ENCODE assay signal across 15 cellular contexts in the genomic region with DNA sequence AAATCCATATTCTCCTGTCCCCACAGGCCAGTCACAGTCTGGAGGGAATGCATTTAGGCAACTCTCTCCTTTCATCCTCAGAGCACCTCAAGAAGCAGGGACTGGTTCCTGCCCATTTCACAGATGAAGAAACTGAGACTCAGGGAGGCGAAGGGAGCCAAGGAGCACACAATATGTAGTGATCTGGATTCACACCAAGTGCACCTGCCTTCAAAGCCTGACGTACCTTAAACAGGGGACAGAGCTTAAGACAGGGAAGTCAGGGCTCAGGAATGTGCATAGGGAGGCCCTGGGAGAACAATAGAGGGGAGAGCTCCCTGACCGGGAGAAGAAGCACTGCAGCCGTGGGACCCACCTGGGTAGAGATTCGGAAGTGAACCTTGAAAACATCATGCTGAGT.
A peak's percentile ranks its signal among the peaks of the same experiment; 100 is the strongest.
DNase-seq lines count a peak whose midpoint lies in the region; ATAC-seq, FAIRE-seq and TF ChIP-seq lines count a peak whose summit lies in the region.
"Had no signal": no experiment of that assay in that cellular context is flagged by ENCODE, and none has a peak within 500 bp of the region (broad histone marks: within the 10 kb centered on the region; RNA-seq: fewer than 3 reads in every experiment).

No MANE protein-coding gene starts in this region.

- H3K27ac Mint-ChIP-seq in WTC11 = no peak overlapping the region
- H3K27ac Mint-ChIP-seq: CD4-positive, CD25-positive, alpha-beta regulatory T cell had no signal

- no peaks in the 10 kb centered on the region for H3K27me3 Mint-ChIP-seq in WTC11 (ENCODE audit: low read depth)

- ATAC-seq in HepG2 (no peak), right lobe of liver (no peak), WTC11 (peak; percentile 93), GM21825 (IDR thresholded peaks at IDR 0.05; ENCODE audit: unreplicated experiment) (no peak)

- no peak for FAIRE-seq in HepG2 (lab: Jason Lieb, UNC)
- FAIRE-seq: GM19239, H54, HTR-8/SVneo had no signal

- H3K9ac ChIP-seq in HepG2 (ENCODE audit: insufficient read depth, low read depth, low read length) = no peak overlapping the region
- H3K9ac ChIP-seq: BLaER1 treated with 17β-estradiol and CSF1 and Interleukin-3, amounts not matched to agents 10 nM and 100 nM had no signal

- intact Hi-C loops in HepG2 (cut with micrococcal nuclease; ENCODE audit: unreplicated experiment) (no loop called here), right lobe of liver (cut with DNase I) (no loop called here)

- 20% methylated on average over 5 of the region's 5 CpGs for WGBS in HepG2 (ENCODE audit: low lambda C conversion rate)
- WGBS in right lobe of liver (ENCODE audit: insufficient coverage, low coverage, low lambda C conversion rate, missing lambda C conversion rate) = 67% methylated on average over 5 of the region's 5 CpGs

- no peak overlapping the region for H3K4me3 Mint-ChIP-seq in WTC11
- H3K4me3 Mint-ChIP-seq: CD4-positive, CD25-positive, alpha-beta regulatory T cell had no signal

- TF ChIP-seq CTCF in HepG2 (CRISPR knock-in tag; IDR thresholded peaks at IDR 0.05) (no peak), right lobe of liver (IDR thresholded peaks at IDR 0.05) (no peak), WTC11 (IDR thresholded peaks at IDR 0.05) (no peak)

- no peak for TF ChIP-seq RAD21 in HepG2 (CRISPR knock-in tag; IDR thresholded peaks at IDR 0.05)

- no peaks in the 10 kb centered on the region for H3K36me3 Mint-ChIP-seq in WTC11
- H3K36me3 Mint-ChIP-seq: CD4-positive, CD25-positive, alpha-beta regulatory T cell had no signal

- CTCF ChIA-PET in HepG2 (lab: Yijun Ruan, JAX; ENCODE audit: low intra/inter-chr PET ratio, low total read pairs) (no interaction called here), WTC11 (lab: Charles Lee) (interaction anchor here (0.6 to 1.4 kb wide), 4 partner anchors 17 to 1010 kb away, joined by 3 to 6 read pairs (median 4); no protein-coding TSS in a partner anchor)

- TF ChIP-seq EP300 in HepG2 (IDR thresholded peaks at IDR 0.05; ENCODE audit: low read depth in 2 of 2, low read length in 2 of 2) = no peak
- no peak for TF ChIP-seq EP300 in HepG2 (CRISPR knock-in tag; IDR thresholded peaks at IDR 0.05; ENCODE audit: borderline replicate concordance)

- H4K20me1 ChIP-seq in HepG2 (ENCODE audit: insufficient read depth, low read length) = no peaks in the 10 kb centered on the region
- H4K20me1 ChIP-seq: BLaER1 treated with 17β-estradiol and CSF1 and Interleukin-3, amounts not matched to agents 10 nM and 100 nM had no signal

- no peaks in the 10 kb centered on the region for H3K79me2 ChIP-seq in HepG2 (ENCODE audit: insufficient read depth, low read length)

- TF ChIP-seq POLR2A in HepG2 (IDR thresholded peaks at IDR 0.05; ENCODE audit: insufficient read depth in 1 of 2, low read depth in 2 of 2, low read length in 2 of 2) (no peak), right lobe of liver (IDR thresholded peaks at IDR 0.05) (no peak)

- POLR2A ChIA-PET in HepG2 (lab: Yijun Ruan, JAX) (no interaction called here), WTC11 (lab: Charles Lee) (no interaction called here)

- no peak overlapping the region for H3K4me2 ChIP-seq in HepG2 (ENCODE audit: low read depth, low read length)
- H3K4me2 ChIP-seq: BLaER1 treated with 17β-estradiol and CSF1 and Interleukin-3, amounts not matched to agents 10 nM and 100 nM had no signal

- H3K4me1 Mint-ChIP-seq in WTC11 = peaks cover 8% of the 10 kb centered on the region
- H3K4me1 Mint-ChIP-seq: CD4-positive, CD25-positive, alpha-beta regulatory T cell had no signal

- H3K36me3 ChIP-seq in HepG2 (replicated peaks in 1 of 2; ENCODE audit: control insufficient read depth in 1 of 2, insufficient read depth in 2 of 2, low read length in 2 of 2) (no peaks in the 10 kb centered on the region), right lobe of liver (no peaks in the 10 kb centered on the region)
- H3K36me3 ChIP-seq: BLaER1 treated with 17β-estradiol and CSF1 and Interleukin-3, amounts not matched to agents 10 nM and 100 nM had no signal

- in situ Hi-C loops in HepG2 (cut with HindIII; ENCODE audit: extremely low pct_ligation_motif_present, low pct_unique_long_range_greater_than_20kb) = no loop called here

- no peak overlapping the region for H2AFZ ChIP-seq in HepG2 (ENCODE audit: low read length)

- H3K4me1 ChIP-seq in HepG2 (ENCODE audit: insufficient read depth, low read length) (no peaks in the 10 kb centered on the region), right lobe of liver (no peaks in the 10 kb centered on the region)
- H3K4me1 ChIP-seq: BLaER1 treated with 17β-estradiol and CSF1 and Interleukin-3, amounts not matched to agents 10 nM and 100 nM had no signal

- H3K9me3 ChIP-seq in HepG2 (ENCODE audit: low read length) = no peaks in the 10 kb centered on the region
- no peaks in the 10 kb centered on the region for H3K9me3 ChIP-seq in right lobe of liver
- H3K9me3 ChIP-seq: BLaER1 treated with 17β-estradiol and CSF1 and Interleukin-3, amounts not matched to agents 10 nM and 100 nM had no signal

- no peak overlapping the region for H3K4me3 ChIP-seq in HepG2 (replicated peaks in 1 of 3; ENCODE audit: insufficient read depth in 1 of 3, low read depth in 2 of 3, low read length in 3 of 3)
- H3K4me3 ChIP-seq in right lobe of liver = no peak overlapping the region
- H3K4me3 ChIP-seq: BLaER1 treated with 17β-estradiol and CSF1 and Interleukin-3, amounts not matched to agents 10 nM and 100 nM had no signal

- DNase-seq in HepG2 (ENCODE audit: low spot score) (no peak), right lobe of liver (no peak), WTC11 (ENCODE audit: low spot score) (peak; percentile 36), iPS DF 19.7 (ENCODE audit: low read depth, low spot score) (peak; percentile 33), globus pallidus (ENCODE audit: low spot score) (no peak), 8988T (no peak)
- DNase-seq: ACHN; CD4-positive, CD25-positive, alpha-beta regulatory T cell; DMS53; GF-D8 had no signal

- H3K9me3 Mint-ChIP-seq in WTC11 = peaks cover 5% of the 10 kb centered on the region
- H3K9me3 Mint-ChIP-seq: CD4-positive, CD25-positive, alpha-beta regulatory T cell had no signal

- H3K27me3 ChIP-seq in HepG2 (ENCODE audit: control insufficient read depth in 1 of 2, insufficient read depth in 2 of 2, low read length in 2 of 2) (peaks cover 1 to 13% of the 10 kb centered on the region in 2 experiments; a peak in 2 of 5 replicates), right lobe of liver (no peaks in the 10 kb centered on the region)
- H3K27me3 ChIP-seq: BLaER1 treated with 17β-estradiol and CSF1 and Interleukin-3, amounts not matched to agents 10 nM and 100 nM had no signal

- BruUV-seq in HepG2 (replicated peaks; lab: Mats Ljungman, UMichigan) = no TSS peak

- H3K27ac ChIP-seq in HepG2 (ENCODE audit: extremely low read length, insufficient read depth, low read length) (no peak overlapping the region), right lobe of liver (no peak overlapping the region)
- H3K27ac ChIP-seq: BLaER1 treated with 17β-estradiol and CSF1 and Interleukin-3, amounts not matched to agents 10 nM and 100 nM had no signal

TF ChIP-seq in HepG2, 621 proteins besides CTCF, POLR2A, EP300 and RAD21:
- no peak for TF ChIP-seq ZMAT3 (CRISPR knock-in tag; conservative IDR thresholded peaks at IDR 0.05)
- TF ChIP-seq, protein P1, sequence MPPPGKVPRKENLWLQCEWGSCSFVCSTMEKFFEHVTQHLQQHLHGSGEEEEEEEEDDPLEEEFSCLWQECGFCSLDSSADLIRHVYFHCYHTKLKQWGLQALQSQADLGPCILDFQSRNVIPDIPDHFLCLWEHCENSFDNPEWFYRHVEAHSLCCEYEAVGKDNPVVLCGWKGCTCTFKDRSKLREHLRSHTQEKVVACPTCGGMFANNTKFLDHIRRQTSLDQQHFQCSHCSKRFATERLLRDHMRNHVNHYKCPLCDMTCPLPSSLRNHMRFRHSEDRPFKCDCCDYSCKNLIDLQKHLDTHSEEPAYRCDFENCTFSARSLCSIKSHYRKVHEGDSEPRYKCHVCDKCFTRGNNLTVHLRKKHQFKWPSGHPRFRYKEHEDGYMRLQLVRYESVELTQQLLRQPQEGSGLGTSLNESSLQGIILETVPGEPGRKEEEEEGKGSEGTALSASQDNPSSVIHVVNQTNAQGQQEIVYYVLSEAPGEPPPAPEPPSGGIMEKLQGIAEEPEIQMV (CRISPR knock-in tag; IDR thresholded peaks at IDR 0.05; ENCODE audit: low read depth) = no peak
- TF ChIP-seq ZNF446 (CRISPR knock-in tag; IDR thresholded peaks at IDR 0.05) = no peak
- peak; percentile 69 for TF ChIP-seq ZNF629 (CRISPR knock-in tag; conservative IDR thresholded peaks at IDR 0.05)
- TF ChIP-seq, protein P2, sequence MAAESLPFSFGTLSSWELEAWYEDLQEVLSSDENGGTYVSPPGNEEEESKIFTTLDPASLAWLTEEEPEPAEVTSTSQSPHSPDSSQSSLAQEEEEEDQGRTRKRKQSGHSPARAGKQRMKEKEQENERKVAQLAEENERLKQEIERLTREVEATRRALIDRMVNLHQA (CRISPR knock-in tag; IDR thresholded peaks at IDR 0.05) = no peak

TF ChIP-seq in WTC11, 78 proteins besides CTCF, POLR2A, EP300 and RAD21:
- no peak for TF ChIP-seq SOX15 (CRISPR knock-in tag; IDR thresholded peaks at IDR 0.05)
- peak; percentile 92 for TF ChIP-seq GTF2I (CRISPR knock-in tag; conservative IDR thresholded peaks at IDR 0.05)

Comparison
In these comparisons a context has a peak if more than half of its experiments do, and no peak if none do; other contexts are left out.
1. DNase-seq: peak in WTC11 (single experiment) and iPS DF 19.7 (single experiment); none in HepG2 (single experiment), right lobe of liver (0 of 3), globus pallidus (single experiment) and 8988T (single experiment).